17 cellular contexts compared by ENCODE assay signal in genomic region chr1:24082372-24082771, GRCh38. TPM values are rescaled to one million over a fixed set of nuclear protein-coding genes. Genes with fewer than 3 reads are reported as not detected.
DNase-seq lines count a peak whose midpoint lies in the region; ATAC-seq and TF ChIP-seq lines count a peak whose summit lies in the region.
"Had no signal": no experiment of that assay in that cellular context is flagged by ENCODE, and none has a peak within 500 bp of the region (broad histone marks: within the 10 kb centered on the region; RNA-seq: fewer than 3 reads in every experiment).

No MANE protein-coding gene starts in this region.

- no peak overlapping the region for H3K4me3 Mint-ChIP-seq in MCF 10A (ENCODE audit: unreplicated experiment)
- H3K4me3 Mint-ChIP-seq: CD4-positive, alpha-beta memory T cell had no signal

- POLR2A ChIA-PET in MCF 10A (lab: Yijun Ruan, JAX) = interaction anchor here (0.6 kb wide), 1 partner anchor 1824 kb away, joined by 3 read pairs; no protein-coding TSS in a partner anchor

- no TSS peak for BruUV-seq in MCF 10A (replicated peaks; lab: Mats Ljungman, UMichigan)

- ATAC-seq in lower lobe of right lung = no peak
- no peak for ATAC-seq in GM21423 (IDR thresholded peaks at IDR 0.05; ENCODE audit: unreplicated experiment)

- H3K4me1 ChIP-seq in lower lobe of right lung (no peaks in the 10 kb centered on the region), osteoblast (ENCODE audit: insufficient read depth, low read length) (no peaks in the 10 kb centered on the region), skeletal muscle tissue (ENCODE audit: control insufficient read depth in 3 of 3, insufficient read depth in 3 of 3, low read length in 3 of 3) (peaks cover 33 to 52% (median 39%) of the 10 kb centered on the region in 3 donors)

- no peak overlapping the region for H3K4me2 ChIP-seq in osteoblast (ENCODE audit: insufficient read depth, low read length)

- no peaks in the 10 kb centered on the region for H3K36me3 Mint-ChIP-seq in MCF 10A (ENCODE audit: insufficient read depth, unreplicated experiment)
- H3K36me3 Mint-ChIP-seq: CD4-positive, alpha-beta memory T cell had no signal

- H3K27ac ChIP-seq in lower lobe of right lung = no peak overlapping the region
- no peak overlapping the region for H3K27ac ChIP-seq in osteoblast (ENCODE audit: low read depth, low read length)
- H3K27ac ChIP-seq in skeletal muscle tissue (ENCODE audit: low read depth, low read length) = peak overlapping the region; percentile 1

- peak; percentile 36 for DNase-seq in lower lobe of right lung
- peak; percentile 50 for DNase-seq in osteoblast (ENCODE audit: insufficient read length, low spot score, missing footprints)
- DNase-seq in NAMALWA (ENCODE audit: low spot score) = no peak
- DNase-seq in MCF 10A (ENCODE audit: unreplicated experiment) = no peak
- DNase-seq: C1 segment of cervical spinal cord; Calu3; CD4-positive, alpha-beta memory T cell; COR-L47; DMS153; EL; GDM1; GOT3; H7; HCEC 1CT had no signal

- intact Hi-C loops in lower lobe of right lung (cut with DNase I) (no loop called here), MCF 10A (cut with micrococcal nuclease) (no loop called here)

- H3K79me2 ChIP-seq in osteoblast (ENCODE audit: insufficient read depth, low read length) = no peaks in the 10 kb centered on the region

- no peaks in the 10 kb centered on the region for H4K20me1 ChIP-seq in osteoblast (ENCODE audit: insufficient read depth, low read length)

- H3K27me3 Mint-ChIP-seq in MCF 10A (ENCODE audit: insufficient read depth, unreplicated experiment) = no peaks in the 10 kb centered on the region

- H3K36me3 ChIP-seq in lower lobe of right lung (no peaks in the 10 kb centered on the region), osteoblast (ENCODE audit: insufficient read depth, low read length) (no peaks in the 10 kb centered on the region), skeletal muscle tissue (ENCODE audit: control insufficient read depth in 3 of 3, insufficient read depth in 3 of 3, low read length in 3 of 3) (peaks cover 38 to 59% (median 52%) of the 10 kb centered on the region in 3 donors)

- TF ChIP-seq CTCF in lower lobe of right lung (IDR thresholded peaks at IDR 0.05) (no peak), osteoblast (IDR thresholded peaks at IDR 0.05; ENCODE audit: extremely low read depth, low read depth, low read length) (no peak), MCF 10A (IDR thresholded peaks at IDR 0.05; ENCODE audit: unreplicated experiment) (no peak)

- no peak overlapping the region for H3K27ac Mint-ChIP-seq in MCF 10A (ENCODE audit: low read depth, unreplicated experiment)
- H3K27ac Mint-ChIP-seq: CD4-positive, alpha-beta memory T cell had no signal

- no peak overlapping the region for H2AFZ ChIP-seq in osteoblast (ENCODE audit: low read length)

- peak overlapping the region in 1 of 3 donors; percentile 33 for H3K9ac ChIP-seq in skeletal muscle tissue (ENCODE audit: low read depth in 1 of 3, low read length in 3 of 3)

- H3K4me1 Mint-ChIP-seq in MCF 10A (ENCODE audit: insufficient read depth, unreplicated experiment) = peaks cover 11% of the 10 kb centered on the region
- H3K4me1 Mint-ChIP-seq: CD4-positive, alpha-beta memory T cell had no signal

- H3K27me3 ChIP-seq in lower lobe of right lung (ENCODE audit: low read depth) (no peaks in the 10 kb centered on the region), osteoblast (ENCODE audit: insufficient read depth, low read length) (peaks cover 23% of the 10 kb centered on the region), skeletal muscle tissue (ENCODE audit: control insufficient read depth in 3 of 3, insufficient read depth in 3 of 3, low read length in 3 of 3) (no peaks in the 10 kb centered on the region)

- no peaks in the 10 kb centered on the region for H3K9me3 Mint-ChIP-seq in MCF 10A (ENCODE audit: unreplicated experiment)

- H3K9me3 ChIP-seq in lower lobe of right lung (no peaks in the 10 kb centered on the region), osteoblast (ENCODE audit: low read depth, low read length) (no peaks in the 10 kb centered on the region), skeletal muscle tissue (ENCODE audit: control insufficient read depth in 3 of 3, low read length in 3 of 3) (no peaks in the 10 kb centered on the region)

- H3K4me3 ChIP-seq in lower lobe of right lung (no peak overlapping the region), osteoblast (ENCODE audit: insufficient read depth, low read length) (no peak overlapping the region), skeletal muscle tissue (ENCODE audit: low read length in 3 of 3) (no peak overlapping the region)

- CTCF ChIA-PET in MCF 10A (lab: Yijun Ruan, JAX) = interaction anchor here (1.0 to 1.4 kb wide), 2 partner anchors 11 to 21 kb away, joined by 3 to 5 read pairs; no protein-coding TSS in a partner anchor

RNA-seq across cellular contexts. Expression of gene MYOM3, which starts 29.6 kb away (rescaled TPM):
- 0.15 TPM for total RNA-seq in lower lobe of right lung
- under 0.01 TPM in 1 of 2 replicates, not detected in the other for total RNA-seq in osteoblast
- 340 TPM for total RNA-seq in skeletal muscle tissue
- total RNA-seq in MCF 10A (2022) = 0.05 and 0.12 TPM in 2 replicates
- total RNA-seq: A673; CD4-positive, alpha-beta memory T cell had no signal

Comparison
In these comparisons a context has a peak if more than half of its experiments do, and no peak if none do; other contexts are left out.
1. DNase-seq: peak in lower lobe of right lung (single experiment) and osteoblast (single experiment); none in NAMALWA (single experiment) and MCF 10A (single experiment).
2. RNA of gene MYOM3, which starts 29.6 kb away (total RNA-seq): 340 TPM in skeletal muscle tissue (single experiment); 0.15 TPM in lower lobe of right lung (single experiment), 0.05 to 0.12 TPM in MCF 10A and under 0.01 TPM in osteoblast; every median in the first group is over 100 times any median in the second.